8 cellular contexts compared by ENCODE assay signal in the genomic region with DNA sequence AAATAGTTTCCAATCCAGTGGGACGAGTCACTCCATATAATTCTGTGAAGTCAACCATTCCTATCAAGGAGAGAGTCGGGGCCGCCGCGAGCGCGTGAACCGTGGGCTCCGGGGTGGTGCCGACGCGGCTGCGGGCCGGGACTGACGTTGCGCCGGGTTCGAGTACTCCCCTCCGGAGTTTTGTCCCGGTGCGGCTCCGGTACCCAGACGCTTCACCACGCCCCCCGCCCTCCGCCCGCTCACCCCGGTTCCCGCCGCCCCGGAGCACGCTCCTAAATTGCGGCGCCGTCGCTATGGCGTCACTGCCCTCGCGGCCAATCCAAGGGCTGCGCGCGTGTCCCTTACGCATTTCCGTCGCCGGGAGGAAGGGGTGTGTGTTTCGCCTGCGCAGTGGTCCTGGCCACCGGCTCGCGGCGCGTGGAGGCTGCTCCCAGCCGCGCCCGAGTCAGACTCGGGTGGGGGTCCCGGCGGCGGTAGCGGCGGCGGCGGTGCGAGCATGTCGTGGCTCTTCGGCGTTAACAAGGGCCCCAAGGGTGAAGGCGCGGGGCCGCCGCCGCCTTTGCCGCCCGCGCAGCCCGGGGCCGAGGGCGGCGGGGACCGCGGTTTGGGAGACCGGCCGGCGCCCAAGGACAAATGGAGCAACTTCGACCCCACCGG. TPM values are rescaled to one million over a fixed set of nuclear protein-coding genes. Genes with fewer than 3 reads are reported as not detected.
DNase-seq lines count a peak whose midpoint lies in the region; ATAC-seq and TF ChIP-seq lines count a peak whose summit lies in the region.

A gene with protein sequence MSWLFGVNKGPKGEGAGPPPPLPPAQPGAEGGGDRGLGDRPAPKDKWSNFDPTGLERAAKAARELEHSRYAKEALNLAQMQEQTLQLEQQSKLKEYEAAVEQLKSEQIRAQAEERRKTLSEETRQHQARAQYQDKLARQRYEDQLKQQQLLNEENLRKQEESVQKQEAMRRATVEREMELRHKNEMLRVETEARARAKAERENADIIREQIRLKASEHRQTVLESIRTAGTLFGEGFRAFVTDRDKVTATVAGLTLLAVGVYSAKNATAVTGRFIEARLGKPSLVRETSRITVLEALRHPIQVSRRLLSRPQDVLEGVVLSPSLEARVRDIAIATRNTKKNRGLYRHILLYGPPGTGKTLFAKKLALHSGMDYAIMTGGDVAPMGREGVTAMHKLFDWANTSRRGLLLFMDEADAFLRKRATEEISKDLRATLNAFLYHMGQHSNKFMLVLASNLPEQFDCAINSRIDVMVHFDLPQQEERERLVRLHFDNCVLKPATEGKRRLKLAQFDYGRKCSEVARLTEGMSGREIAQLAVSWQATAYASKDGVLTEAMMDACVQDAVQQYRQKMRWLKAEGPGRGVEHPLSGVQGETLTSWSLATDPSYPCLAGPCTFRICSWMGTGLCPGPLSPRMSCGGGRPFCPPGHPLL (plus strand): TSS at position 377 of the 657 bp plus-strand sequence. CDS start 120 bp downstream, at position 497.

- WGBS in prostate gland, result under 1% methylated on average over 63 of the region's 87 CpGs
- under 1% methylated on average over 87 of the region's 87 CpGs for WGBS in urinary bladder

- no peaks in the 10 kb centered on the region for H3K4me1 ChIP-seq in prostate gland (replicated peaks)
- H3K4me1 ChIP-seq in urinary bladder (ENCODE audit: insufficient read depth), result no peaks in the 10 kb centered on the region

- intact Hi-C loops in left ventricle myocardium superior (cut with micrococcal nuclease) (no loop called here), prostate gland (cut with DNase I) (no loop called here)

- no peak for TF ChIP-seq CTCF in prostate gland (IDR thresholded peaks at IDR 0.05)

- DNase-seq in NCI-H187 treated with DMSO at 0.1 percent for 48 hours (lab: John Stamatoyannopoulos, UW) (peak; percentile 65), T-helper 2 cell (peak; percentile 82 to 95 (median 88)), left ventricle myocardium superior (peak; percentile 97), prostate gland (ENCODE audit: low spot score) (peak; percentile 92)

- H3K4me3 ChIP-seq in prostate gland (peak within 1 kb of the TSS; percentile 61 to 76), urinary bladder (ENCODE audit: low read depth, low read length) (peak within 1 kb of the TSS; percentile 78)

- H3K36me3 ChIP-seq in prostate gland (no peaks in the 10 kb centered on the region), urinary bladder (ENCODE audit: insufficient read depth) (peaks cover 2% of the 10 kb centered on the region)

- ATAC-seq in GM18498 (IDR thresholded peaks at IDR 0.05; ENCODE audit: unreplicated experiment), result peak; percentile 93
- peak; percentile 90 for ATAC-seq in HG02885 (IDR thresholded peaks at IDR 0.05; ENCODE audit: poor library complexity, unreplicated experiment)
- peak; percentile 99 for ATAC-seq in left ventricle myocardium superior

- peak; percentile 51 for TF ChIP-seq POLR2A in prostate gland (IDR thresholded peaks at IDR 0.05)

- H3K27me3 ChIP-seq in prostate gland (replicated peaks; ENCODE audit: insufficient read depth), result no peaks in the 10 kb centered on the region

- H3K9me3 ChIP-seq in prostate gland, result no peaks in the 10 kb centered on the region

- peak within 1 kb of the TSS; percentile 76 for H3K27ac ChIP-seq in angular gyrus (ENCODE audit: low read depth, low read length)
- H3K27ac ChIP-seq in prostate gland, result peak within 1 kb of the TSS; percentile 71 to 85
- H3K27ac ChIP-seq in urinary bladder (ENCODE audit: low read depth), result peak within 1 kb of the TSS; percentile 69

RNA-seq across cellular contexts. Expression of the gene that starts here (rescaled TPM):
- total RNA-seq in left ventricle myocardium superior (9.5 TPM), prostate gland (10 to 100 TPM; 16.8 to 26.9 TPM), urinary bladder (11.3 TPM)
- 14.3 TPM for polyA plus RNA-seq in urinary bladder

Comparison
In these comparisons a context has a peak if more than half of its experiments do, and no peak if none do; other contexts are left out.
1. Peak in every context shown above with its lines: DNase-seq, ATAC-seq, H3K4me3 ChIP-seq and H3K27ac ChIP-seq.